In genomic region chr19:3041756-3042517, GRCh38 we compare ENCODE assay signal across 12 cellular contexts. TPM values are rescaled to one million over a fixed set of nuclear protein-coding genes. Genes with fewer than 3 reads are reported as not detected.
DNase-seq lines count a peak whose midpoint lies in the region; ATAC-seq and TF ChIP-seq lines count a peak whose summit lies in the region.
"Had no signal": no experiment of that assay in that cellular context is flagged by ENCODE, and none has a peak within 500 bp of the region (broad histone marks: within the 10 kb centered on the region; RNA-seq: fewer than 3 reads in every experiment).

No MANE protein-coding gene starts in this region.

- in situ Hi-C loops in gastrocnemius medialis (cut with MboI; ENCODE audit: low sequenced_read_pairs in 4 of 4), result no loop called here

- H3K27me3 ChIP-seq in BLaER1 (no peaks in the 10 kb centered on the region), HUES64 (ENCODE audit: insufficient read depth, low read length) (peaks cover 56% of the 10 kb centered on the region), osteoblast (ENCODE audit: insufficient read depth, low read length) (no peaks in the 10 kb centered on the region), gastrocnemius medialis (no peaks in the 10 kb centered on the region)

- TF ChIP-seq CTCF in coronary artery (IDR thresholded peaks at IDR 0.05) (no peak), osteoblast (IDR thresholded peaks at IDR 0.05; ENCODE audit: extremely low read depth, low read depth, low read length) (no peak), gastrocnemius medialis (IDR thresholded peaks at IDR 0.05 in 4 of 5, conservative IDR thresholded peaks at IDR 0.05 in 1 of 5) (no peak)

- intact Hi-C loops in gastrocnemius medialis (cut with DNase I; ENCODE audit: low total_unique reads), result no loop called here

- WGBS in HUES64, result 4% methylated on average over 36 of the region's 39 CpGs

- H3K4me3 ChIP-seq in BLaER1, result peak overlapping the region; percentile 49; the same call in 1 of the 2 replicates
- peak overlapping the region; percentile 44 for H3K4me3 ChIP-seq in HUES64 (ENCODE audit: low read length)
- H3K4me3 ChIP-seq in coronary artery, result peak overlapping the region; percentile 30
- H3K4me3 ChIP-seq in osteoblast (ENCODE audit: insufficient read depth, low read length), result no peak overlapping the region
- H3K4me3 ChIP-seq in gastrocnemius medialis, result no peak overlapping the region

- peak overlapping the region; percentile 87 for H3K27ac ChIP-seq in BLaER1
- peak overlapping the region; percentile 23; the same call in 1 of the 2 replicates for H3K27ac ChIP-seq in HUES64 (ENCODE audit: low read depth, low read length)
- peak overlapping the region in 1 of 2 donors; percentile 32 for H3K27ac ChIP-seq in coronary artery
- H3K27ac ChIP-seq in osteoblast (ENCODE audit: low read depth, low read length), result no peak overlapping the region
- H3K27ac ChIP-seq in gastrocnemius medialis, result no peak overlapping the region

- no peak overlapping the region for H2AFZ ChIP-seq in osteoblast (ENCODE audit: low read length)

- H3K36me3 ChIP-seq in BLaER1, result no peaks in the 10 kb centered on the region
- no peaks in the 10 kb centered on the region for H3K36me3 ChIP-seq in HUES64 (ENCODE audit: insufficient read depth, low read length)
- no peaks in the 10 kb centered on the region for H3K36me3 ChIP-seq in osteoblast (ENCODE audit: insufficient read depth, low read length)
- no peaks in the 10 kb centered on the region for H3K36me3 ChIP-seq in gastrocnemius medialis

- DNase-seq in coronary artery (ENCODE audit: low spot score) (no peak), osteoblast (ENCODE audit: insufficient read length, low spot score, missing footprints) (peak; percentile 62), cerebellum (ENCODE audit: low spot score) (no peak), ureter (ENCODE audit: low spot score) (no peak), gastrocnemius medialis (no peak)
- DNase-seq: activated CD4-positive, alpha-beta T cell treated with anti-CD3 and anti-CD28 coated beads, Interleukin-2, amount 50 U/mL, for 1 hour; C1 segment of cervical spinal cord; natural killer cell; NCI-H2081 treated with DMSO at 0.1 percent for 48 hours had no signal

- H3K9me3 ChIP-seq in BLaER1 (no peaks in the 10 kb centered on the region), HUES64 (ENCODE audit: insufficient read depth, low read depth, low read length) (no peaks in the 10 kb centered on the region), osteoblast (ENCODE audit: low read depth, low read length) (no peaks in the 10 kb centered on the region), gastrocnemius medialis (no peaks in the 10 kb centered on the region)

- no peaks in the 10 kb centered on the region for H3K79me2 ChIP-seq in osteoblast (ENCODE audit: insufficient read depth, low read length)

- ATAC-seq in GM21423 (IDR thresholded peaks at IDR 0.05; ENCODE audit: unreplicated experiment) (no peak), gastrocnemius medialis (no peak)
- ATAC-seq: natural killer cell had no signal

- TF ChIP-seq POLR2A in gastrocnemius medialis (IDR thresholded peaks at IDR 0.05), result no peak

- H3K4me2 ChIP-seq in BLaER1 (peak overlapping the region; percentile 89), osteoblast (ENCODE audit: insufficient read depth, low read length) (no peak overlapping the region)

- H3K4me1 ChIP-seq in BLaER1 (peaks cover 69% of the 10 kb centered on the region), HUES64 (ENCODE audit: insufficient read depth, low read length) (peaks cover 9% of the 10 kb centered on the region), osteoblast (ENCODE audit: insufficient read depth, low read length) (peaks cover 6% of the 10 kb centered on the region), gastrocnemius medialis (peaks cover 6 to 10% of the 10 kb centered on the region in 2 donors)

- H3K9ac ChIP-seq in BLaER1, result peak overlapping the region; percentile 74
- H3K9ac ChIP-seq in HUES64 (ENCODE audit: low read depth, low read length), result no peak overlapping the region

- no peaks in the 10 kb centered on the region for H4K20me1 ChIP-seq in BLaER1
- no peaks in the 10 kb centered on the region for H4K20me1 ChIP-seq in osteoblast (ENCODE audit: insufficient read depth, low read length)

RNA-seq across cellular contexts. Expression of gene TLE2, which starts 12.9 kb away (rescaled TPM):
- 1.8 TPM for polyA plus RNA-seq in HUES64 (2013, experiment 1 of 2)
- polyA plus RNA-seq in HUES64 (2013, experiment 2 of 2), result 2.2 TPM
- total RNA-seq in osteoblast (2.4 and 5.1 TPM in 2 replicates), cerebellum (17.0 TPM), ureter (95.2 TPM), gastrocnemius medialis (10 to 100 TPM; 26.1 to 48.5 (median 45.2) TPM)

RNA-seq across cellular contexts. Expression of gene TLE5, which starts 20.4 kb away (rescaled TPM):
- 95.1 TPM for polyA plus RNA-seq in HUES64 (2013, experiment 1 of 2)
- 123 TPM for polyA plus RNA-seq in HUES64 (2013, experiment 2 of 2)
- total RNA-seq in osteoblast (209 and 211 TPM in 2 replicates), cerebellum (92.0 TPM), ureter (623 TPM), gastrocnemius medialis (100 to 1,000 TPM; 437 to 686 (median 474) TPM)

RNA-seq across cellular contexts. Expression of gene GNA11, which starts 52.2 kb away (rescaled TPM):
- 12.7 TPM for polyA plus RNA-seq in HUES64 (2013, experiment 1 of 2)
- 12.2 TPM for polyA plus RNA-seq in HUES64 (2013, experiment 2 of 2)
- total RNA-seq in osteoblast (73.7 and 74.2 TPM in 2 replicates), cerebellum (37.0 TPM), ureter (68.5 TPM), gastrocnemius medialis (10 to 100 TPM; 38.3 to 72.5 (median 68.5) TPM)

Comparison
In these comparisons a context has a peak if more than half of its experiments do, and no peak if none do; other contexts are left out.
1. H3K27ac ChIP-seq: peak in BLaER1 (single experiment) and HUES64 (single experiment); none in osteoblast (single experiment) and gastrocnemius medialis (0 of 4).
2. H3K4me3 ChIP-seq: peak in BLaER1 (single experiment), HUES64 (single experiment) and coronary artery (single experiment); none in osteoblast (single experiment) and gastrocnemius medialis (0 of 4).